In genomic region chr3:39211332-39212130, GRCh38 we compare ENCODE assay signal across 25 cellular contexts. TPM values are rescaled to one million over a fixed set of nuclear protein-coding genes. Genes with fewer than 3 reads are reported as not detected.
"Had no signal": no experiment of that assay in that cellular context is flagged by ENCODE, and none has a peak within 500 bp of the region (broad histone marks: within the 10 kb centered on the region; RNA-seq: fewer than 3 reads in every experiment).

No MANE protein-coding gene starts in this region.

- H3K4me1 ChIP-seq: adrenal gland, ascending aorta had no signal

- H3K4me3 Mint-ChIP-seq: activated CD4-positive, alpha-beta T cell treated with anti-CD3 and anti-CD28 coated beads, Interleukin-2, amount 10 ng/mL, durations not matched to agents 24 days and 14 days; activated CD8-positive, alpha-beta T cell treated with anti-CD3 and anti-CD28 coated beads for 36 hours; activated naive CD4-positive, alpha-beta T cell treated with anti-CD3 and anti-CD28 coated beads, Interleukin-2, amount 50 U/mL, for 24 hours; natural killer cell treated with Interleukin-12 subunit alpha and Interleukin-12 subunit beta and Interleukin-15 and Interleukin-18, amount 100 ng/mL, for 72 hours; T-helper 1 cell treated with Interleukin-12 subunit alpha and Interleukin-12 subunit beta and Interleukin-4 antibody, amounts not matched to agents 30 μg/mL and 1 μg/mL, for 36 hours had no signal

- FAIRE-seq: frontal cortex had no signal

- H3K27me3 ChIP-seq: adrenal gland, ascending aorta, spleen, upper lobe of left lung had no signal

- H3K27me3 Mint-ChIP-seq: activated CD8-positive, alpha-beta T cell treated with anti-CD3 and anti-CD28 coated beads for 36 hours; activated naive CD4-positive, alpha-beta T cell treated with anti-CD3 and anti-CD28 coated beads, Interleukin-2, amount 50 U/mL, for 24 hours; natural killer cell treated with Interleukin-12 subunit alpha and Interleukin-12 subunit beta and Interleukin-15 and Interleukin-18, amount 100 ng/mL, for 72 hours had no signal

- H3K9me3 Mint-ChIP-seq: activated CD4-positive, alpha-beta T cell treated with anti-CD3 and anti-CD28 coated beads, Interleukin-2, amount 10 ng/mL, durations not matched to agents 24 days and 14 days; activated CD8-positive, alpha-beta T cell treated with anti-CD3 and anti-CD28 coated beads for 36 hours; activated naive CD4-positive, alpha-beta T cell treated with anti-CD3 and anti-CD28 coated beads, Interleukin-2, amount 50 U/mL, for 24 hours; natural killer cell treated with Interleukin-12 subunit alpha and Interleukin-12 subunit beta and Interleukin-15 and Interleukin-18, amount 100 ng/mL, for 72 hours had no signal

- H3K36me3 ChIP-seq: adrenal gland, ascending aorta, left ventricle myocardium inferior, spleen, upper lobe of left lung had no signal

- DNase-seq: activated CD4-positive, alpha-beta T cell treated with anti-CD3 and anti-CD28 coated beads, Interleukin-2, amount 10 ng/mL, durations not matched to agents 24 days and 14 days; activated CD8-positive, alpha-beta T cell treated with anti-CD3 and anti-CD28 coated beads for 36 hours; activated gamma-delta T cell treated with Interleukin-2 at 50 U/mL for 16 hours; activated T-cell treated with anti-CD3 and anti-CD28 coated beads, Interleukin-2, amount 50 U/mL, for 1 hour; adrenal gland; central memory CD4-positive, alpha-beta T cell; dermis blood vessel endothelial cell; effector CD8-positive, alpha-beta T cell; hippocampal formation; kidney glomerular epithelial cell; left ventricle myocardium inferior; mammary epithelial cell; midbrain; spleen; stimulated activated CD4-positive, alpha-beta T cell treated with anti-CD3 and anti-CD28 coated beads, Interleukin-4, amount 100 ng/mL, for 1 hour; stimulated activated naive CD4-positive, alpha-beta T cell treated with Interleukin-2 at 50 U/mL for 16 hours; T1000; upper lobe of left lung had no signal

- H3K27ac Mint-ChIP-seq: activated CD4-positive, alpha-beta T cell treated with anti-CD3 and anti-CD28 coated beads, Interleukin-2, amount 10 ng/mL, durations not matched to agents 24 days and 14 days; activated CD8-positive, alpha-beta T cell treated with anti-CD3 and anti-CD28 coated beads for 36 hours; activated naive CD4-positive, alpha-beta T cell treated with anti-CD3 and anti-CD28 coated beads, Interleukin-2, amount 50 U/mL, for 24 hours; progenitor cell of endocrine pancreas; T-helper 1 cell treated with Interleukin-12 subunit alpha and Interleukin-12 subunit beta and Interleukin-4 antibody, amounts not matched to agents 30 μg/mL and 1 μg/mL, for 36 hours had no signal

- H3K9me3 ChIP-seq: adrenal gland, ascending aorta, left ventricle myocardium inferior, upper lobe of left lung had no signal

- H3K4me3 ChIP-seq: adrenal gland, ascending aorta, left ventricle myocardium inferior, spleen, upper lobe of left lung had no signal

- H3K36me3 Mint-ChIP-seq: activated naive CD4-positive, alpha-beta T cell treated with anti-CD3 and anti-CD28 coated beads, Interleukin-2, amount 50 U/mL, for 24 hours; natural killer cell treated with Interleukin-12 subunit alpha and Interleukin-12 subunit beta and Interleukin-15 and Interleukin-18, amount 100 ng/mL, for 72 hours had no signal

- H3K27ac ChIP-seq: adrenal gland, ascending aorta, left ventricle myocardium inferior, spleen, upper lobe of left lung had no signal

RNA-seq across cellular contexts. Expression of gene XIRP1, which starts 19.1 kb away (rescaled TPM):
- total RNA-seq: ascending aorta, dermis blood vessel endothelial cell, frontal cortex, mammary epithelial cell, osteocyte, progenitor cell of endocrine pancreas had no signal
- polyA plus RNA-seq: mammary epithelial cell had no signal
